In the genomic region with DNA sequence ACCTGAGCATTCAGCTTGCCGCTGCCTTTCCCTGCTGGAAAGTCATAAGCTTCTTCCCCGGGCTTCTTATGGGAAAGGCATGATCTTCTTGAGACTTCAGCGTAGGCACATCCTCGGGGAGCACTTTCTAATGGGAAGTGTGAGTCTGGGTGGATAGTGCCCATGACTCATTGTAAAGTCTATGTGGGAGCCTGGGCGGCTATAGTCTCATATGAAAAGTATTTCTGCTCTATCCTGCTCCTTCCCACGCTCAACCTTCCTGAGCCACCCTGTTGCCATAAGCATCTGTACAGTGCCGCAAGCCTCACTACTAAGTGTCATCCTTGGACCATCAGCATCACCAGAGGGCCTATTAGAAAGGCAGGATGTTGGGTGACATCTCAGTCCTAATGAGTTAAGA, we compare ENCODE assay signal across 15 cellular contexts.
DNase-seq lines count a peak whose midpoint lies in the region; ATAC-seq and TF ChIP-seq lines count a peak whose summit lies in the region.
"Had no signal": no experiment of that assay in that cellular context is flagged by ENCODE, and none has a peak within 500 bp of the region (broad histone marks: within the 10 kb centered on the region; RNA-seq: fewer than 3 reads in every experiment).

No MANE protein-coding gene starts in this region.

- TF ChIP-seq CTCF in AG09309 (IDR thresholded peaks at IDR 0.05; ENCODE audit: control insufficient read depth, insufficient read depth, low read depth, low read length, missing control alignments) (no peak), IMR-90 (conservative IDR thresholded peaks at IDR 0.05; ENCODE audit: low read depth, low read length) (no peak), chondrocyte (IDR thresholded peaks at IDR 0.05) (no peak)

- peak; percentile 35 for TF ChIP-seq RAD21 in IMR-90 (IDR thresholded peaks at IDR 0.05; ENCODE audit: low read length)

- no peaks in the 10 kb centered on the region for H3K36me3 Mint-ChIP-seq in chondrocyte (ENCODE audit: low read depth)
- H3K36me3 Mint-ChIP-seq: stimulated activated effector memory CD8-positive, alpha-beta T cell treated with anti-CD3 and anti-CD28 coated beads, Interleukin-12 subunit alpha, Interleukin-12 subunit beta, amount 100 ng/mL, for 72 hours had no signal

- H3K4me3 Mint-ChIP-seq in chondrocyte (ENCODE audit: unreplicated experiment) = no peak overlapping the region
- H3K4me3 Mint-ChIP-seq: CD4-positive, alpha-beta T cell; stimulated activated effector memory CD8-positive, alpha-beta T cell treated with anti-CD3 and anti-CD28 coated beads, Interleukin-12 subunit alpha, Interleukin-12 subunit beta, amount 100 ng/mL, for 72 hours had no signal

- H2AFZ ChIP-seq in IMR-90 (replicated peaks; ENCODE audit: low read length, poor library complexity) (peak overlapping the region; percentile 70), mesenchymal stem cell (ENCODE audit: low read depth, low read length) (no peak overlapping the region)

- H2AK5ac ChIP-seq in IMR-90 (ENCODE audit: low read depth, low read length) = peak overlapping the region; percentile 93
- H2AK5ac ChIP-seq in mesenchymal stem cell (ENCODE audit: low read length, severe bottlenecking) = no peak overlapping the region

- no peak overlapping the region for H3K4me3 ChIP-seq in AG09309 (ENCODE audit: control insufficient read depth, low read depth, low read length)
- no peak overlapping the region for H3K4me3 ChIP-seq in IMR-90 (ENCODE audit: insufficient read depth, low read depth, low read length)
- H3K4me3 ChIP-seq in mesenchymal stem cell (ENCODE audit: insufficient read depth in 1 of 2, low read depth in 1 of 2, low read length in 2 of 2) = no peak overlapping the region

- H2BK20ac ChIP-seq in IMR-90 (ENCODE audit: low read depth, low read length) = peak overlapping the region; percentile 99

- H3K4me2 ChIP-seq in IMR-90 (ENCODE audit: low read depth, low read length) (peak overlapping the region; percentile 56; the same call in 1 of the 2 replicates), mesenchymal stem cell (ENCODE audit: low read length, poor library complexity, severe bottlenecking) (no peak overlapping the region)

- peak overlapping the region; percentile 79 for H3K27ac Mint-ChIP-seq in chondrocyte (ENCODE audit: unreplicated experiment)
- H3K27ac Mint-ChIP-seq: CD4-positive, alpha-beta T cell; progenitor cell of endocrine pancreas; stimulated activated effector memory CD8-positive, alpha-beta T cell treated with anti-CD3 and anti-CD28 coated beads, Interleukin-12 subunit alpha, Interleukin-12 subunit beta, amount 100 ng/mL, for 72 hours had no signal

- CTCF ChIA-PET in IMR-90 (lab: Yijun Ruan, JAX) = no interaction called here

- peaks cover 48% of the 10 kb centered on the region for H3K4me1 Mint-ChIP-seq in chondrocyte (ENCODE audit: low read depth)
- H3K4me1 Mint-ChIP-seq: stimulated activated effector memory CD8-positive, alpha-beta T cell treated with anti-CD3 and anti-CD28 coated beads, Interleukin-12 subunit alpha, Interleukin-12 subunit beta, amount 100 ng/mL, for 72 hours had no signal

- H3K14ac ChIP-seq in IMR-90 (replicated peaks; ENCODE audit: low read depth, low read length) (peak overlapping the region; percentile 96), mesenchymal stem cell (ENCODE audit: low read length in 2 of 2) (no peak overlapping the region)

- no peaks in the 10 kb centered on the region for H4K20me1 ChIP-seq in IMR-90 (ENCODE audit: insufficient read depth, low read length)

- H3K27ac ChIP-seq in IMR-90 (ENCODE audit: insufficient read depth, low read length) (peak overlapping the region; percentile 62), mesenchymal stem cell (ENCODE audit: low read length, poor library complexity, severe bottlenecking) (no peak overlapping the region)

- DNase-seq in AG09309 (ENCODE audit: low read depth) (peak; percentile 98), IMR-90 (peak; percentile 98), chondrocyte (ENCODE audit: low spot score) (no peak), mesenchymal stem cell (peak; percentile 95), SHP77 (lab: John Stamatoyannopoulos, UW) (no peak), retina (no peak)
- DNase-seq: activated CD4-positive, alpha-beta T cell treated with anti-CD3 and anti-CD28 coated beads for 1 hour; CD4-positive, alpha-beta T cell; midbrain; NCI-H2081 treated with DMSO at 0.1 percent for 48 hours; stimulated activated CD4-positive, alpha-beta T cell treated with anti-CD3 and anti-CD28 coated beads, Interleukin-2, amount 100 ng/mL, for 48 hours had no signal

- no peaks in the 10 kb centered on the region for H3K36me3 ChIP-seq in IMR-90 (ENCODE audit: control insufficient read depth, insufficient read depth, low read length)
- no peaks in the 10 kb centered on the region for H3K36me3 ChIP-seq in mesenchymal stem cell (ENCODE audit: control insufficient read depth in 1 of 2, insufficient read depth in 2 of 2, low read depth in 1 of 2, low read length in 2 of 2)

- H3K9me3 ChIP-seq in IMR-90 (ENCODE audit: control insufficient read depth, insufficient read depth, low read length) (no peaks in the 10 kb centered on the region), mesenchymal stem cell (ENCODE audit: control insufficient read depth, low read length) (no peaks in the 10 kb centered on the region)

- H3K4ac ChIP-seq in IMR-90 (ENCODE audit: low read depth, low read length) (peak overlapping the region; percentile 99), mesenchymal stem cell (ENCODE audit: low read depth in 1 of 2, low read length in 2 of 2) (peak overlapping the region in 1 of 2 experiments; percentile 62)

- H3K27me3 ChIP-seq in IMR-90 (ENCODE audit: control insufficient read depth, insufficient read depth, low read length) = no peaks in the 10 kb centered on the region
- no peaks in the 10 kb centered on the region for H3K27me3 ChIP-seq in mesenchymal stem cell (ENCODE audit: control insufficient read depth in 1 of 2, insufficient read depth in 1 of 2, low read length in 2 of 2)

- H3K27me3 Mint-ChIP-seq in chondrocyte (ENCODE audit: low read depth) = no peaks in the 10 kb centered on the region

- H4K91ac ChIP-seq in IMR-90 (ENCODE audit: insufficient read depth, low read depth, low read length) (peak overlapping the region; percentile 95), mesenchymal stem cell (ENCODE audit: low read length) (no peak overlapping the region)

- ATAC-seq in IMR-90 (ENCODE audit: low read depth) (peak; percentile 90), HG02884 (IDR thresholded peaks at IDR 0.05; ENCODE audit: unreplicated experiment) (no peak), HG03280 (IDR thresholded peaks at IDR 0.05; ENCODE audit: unreplicated experiment) (no peak)

- H4K5ac ChIP-seq in IMR-90 (ENCODE audit: low read depth, low read length) = peak overlapping the region; percentile 92

- intact Hi-C loops in IMR-90 (cut with micrococcal nuclease) = no loop called here

- WGBS in IMR-90 (ENCODE audit: extremely low coverage in 2 of 2, insufficient read length in 1 of 2), 2 experiments = no CpG with 5 or more reads among the region's 7 CpGs
- 27% methylated on average over 6 of the region's 7 CpGs for WGBS in mesenchymal stem cell

- peak overlapping the region; percentile 75 to 93 for H4K8ac ChIP-seq in IMR-90 (ENCODE audit: low read depth in 2 of 2, low read length in 2 of 2)
- no peak overlapping the region for H4K8ac ChIP-seq in mesenchymal stem cell (ENCODE audit: low read length)

- H3K9me3 Mint-ChIP-seq in chondrocyte (ENCODE audit: low read depth) = no peaks in the 10 kb centered on the region
- H3K9me3 Mint-ChIP-seq: CD4-positive, alpha-beta T cell; stimulated activated effector memory CD8-positive, alpha-beta T cell treated with anti-CD3 and anti-CD28 coated beads, Interleukin-12 subunit alpha, Interleukin-12 subunit beta, amount 100 ng/mL, for 72 hours had no signal

- peak overlapping the region; percentile 58 for H3K56ac ChIP-seq in IMR-90 (ENCODE audit: extremely low read depth, insufficient read depth, low read length)

- H3K23ac ChIP-seq in IMR-90 (ENCODE audit: low read depth, low read length) (peak overlapping the region; percentile 95), mesenchymal stem cell (ENCODE audit: low read length in 2 of 2) (no peak overlapping the region)

- peak overlapping the region; percentile 100 for H2BK120ac ChIP-seq in IMR-90 (ENCODE audit: low read depth, low read length)
- H2BK120ac ChIP-seq in mesenchymal stem cell (ENCODE audit: low read depth, low read length) = no peak overlapping the region

- H2BK12ac ChIP-seq in mesenchymal stem cell (ENCODE audit: low read length in 2 of 2) = peak overlapping the region in 1 of 2 experiments; percentile 96

- H3K18ac ChIP-seq in IMR-90 (ENCODE audit: low read depth, low read length) (peak overlapping the region; percentile 93), mesenchymal stem cell (ENCODE audit: low read depth in 1 of 2, low read length in 2 of 2) (peak overlapping the region; percentile 56 to 80)

- H2BK15ac ChIP-seq in IMR-90 (ENCODE audit: low read depth, low read length) = peak overlapping the region; percentile 99
- H2BK15ac ChIP-seq in mesenchymal stem cell (ENCODE audit: low read depth, poor library complexity, severe bottlenecking) = no peak overlapping the region

- H3K4me1 ChIP-seq in IMR-90 (ENCODE audit: control insufficient read depth, insufficient read depth, low read length) = peaks cover 19% of the 10 kb centered on the region
- peaks cover 5% of the 10 kb centered on the region for H3K4me1 ChIP-seq in mesenchymal stem cell (ENCODE audit: control insufficient read depth, insufficient read depth, low read depth, low read length)

- dilution Hi-C loops in IMR-90 (cut with HindIII; ENCODE audit: low sequenced_read_pairs, unreplicated experiment) = no loop called here

- peak overlapping the region; percentile 50 for H2AK9ac ChIP-seq in IMR-90 (replicated peaks; ENCODE audit: low read depth, low read length, poor library complexity)

- in situ Hi-C loops in IMR-90 (cut with MboI; ENCODE audit: low sequenced_read_pairs) = no loop called here

- peaks cover 22% of the 10 kb centered on the region for H3K9me1 ChIP-seq in IMR-90 (ENCODE audit: insufficient read depth, low read length)

- BruUV-seq in IMR-90 (replicated peaks; lab: Mats Ljungman, UMichigan) = no TSS peak

- POLR2A ChIA-PET in IMR-90 (lab: Charles Lee; ENCODE audit: unreplicated experiment) = interaction anchor here (1.5 kb wide), 1 partner anchor 13 kb away, joined by 4 read pairs; no protein-coding TSS in a partner anchor

- H3K79me1 ChIP-seq in IMR-90 (ENCODE audit: low read depth in 1 of 2, low read length in 2 of 2) (peaks cover 3 to 11% of the 10 kb centered on the region in 2 experiments; a peak in 2 of 4 replicates), mesenchymal stem cell (replicated peaks; ENCODE audit: low read length, poor library complexity, severe bottlenecking) (no peaks in the 10 kb centered on the region)

- peak; percentile 55; the same call in 1 of the 2 replicates for TF ChIP-seq POLR2A in IMR-90 (IDR thresholded peaks at IDR 0.05; ENCODE audit: low read depth, low read length)

- peak overlapping the region; percentile 97 for H2BK5ac ChIP-seq in IMR-90 (ENCODE audit: low read depth, low read length, poor library complexity, severe bottlenecking)
- no peak overlapping the region for H2BK5ac ChIP-seq in mesenchymal stem cell (ENCODE audit: low read depth, low read length, poor library complexity, severe bottlenecking)

- peak overlapping the region; percentile 3; the same call in 1 of the 2 replicates for H3K9ac ChIP-seq in IMR-90 (ENCODE audit: low read depth, low read length)
- peak overlapping the region; percentile 31 for H3K9ac ChIP-seq in mesenchymal stem cell (ENCODE audit: low read length)

Comparison
In these comparisons a context has a peak if more than half of its experiments do, and no peak if none do; other contexts are left out.
1. DNase-seq: peak in AG09309 (single experiment), IMR-90 (single experiment) and mesenchymal stem cell (single experiment); none in chondrocyte (single experiment), SHP77 (0 of 2) and retina (single experiment).